In genomic region chr6:109008951-109009760, GRCh38 we compare ENCODE assay signal across 8 cellular contexts.
DNase-seq lines count a peak whose midpoint lies in the region; ATAC-seq and TF ChIP-seq lines count a peak whose summit lies in the region.

No MANE protein-coding gene starts in this region.

- no peaks in the 10 kb centered on the region for H3K9me3 Mint-ChIP-seq in progenitor cell of endocrine pancreas (ENCODE audit: low read depth)

- no peaks in the 10 kb centered on the region for H3K27me3 Mint-ChIP-seq in progenitor cell of endocrine pancreas

- CTCF ChIA-PET in GM10248 (lab: Yijun Ruan, JAX) = no interaction called here

- no peaks in the 10 kb centered on the region for H3K36me3 Mint-ChIP-seq in progenitor cell of endocrine pancreas (ENCODE audit: insufficient read depth)

- no peak for TF ChIP-seq CTCF in GM10248 (IDR thresholded peaks at IDR 0.05; ENCODE audit: control extremely low read depth, extremely low read depth, low read depth, missing control alignments)
- TF ChIP-seq CTCF in left ventricle myocardium inferior (IDR thresholded peaks at IDR 0.05; ENCODE audit: borderline replicate concordance) = peak; percentile 59
- TF ChIP-seq CTCF in progenitor cell of endocrine pancreas (IDR thresholded peaks at IDR 0.05; ENCODE audit: unreplicated experiment) = peak; percentile 29
- peak; percentile 19 for TF ChIP-seq CTCF in upper lobe of right lung (IDR thresholded peaks at IDR 0.05)

- H3K4me1 Mint-ChIP-seq in progenitor cell of endocrine pancreas (ENCODE audit: low read depth) = peaks cover 36% of the 10 kb centered on the region

- H3K4me3 ChIP-seq in left ventricle myocardium inferior (peak overlapping the region; percentile 88), upper lobe of right lung (peak overlapping the region; percentile 88)

- no peaks in the 10 kb centered on the region for H3K9me3 ChIP-seq in left ventricle myocardium inferior (replicated peaks)
- H3K9me3 ChIP-seq in upper lobe of right lung = no peaks in the 10 kb centered on the region

- ATAC-seq in HG02678 (IDR thresholded peaks at IDR 0.05; ENCODE audit: unreplicated experiment) (peak; percentile 99), upper lobe of right lung (peak; percentile 99)

- H3K4me1 ChIP-seq in left ventricle myocardium inferior (peaks cover 76% of the 10 kb centered on the region), upper lobe of right lung (peaks cover 34% of the 10 kb centered on the region)

- H3K27ac ChIP-seq in left ventricle myocardium inferior (replicated peaks) (peak overlapping the region; percentile 97), upper lobe of right lung (peak overlapping the region; percentile 96)

- DNase-seq in GM10248 (ENCODE audit: extremely low spot score) (peak; percentile 84), NCI-H128 (lab: John Stamatoyannopoulos, UW; ENCODE audit: unreplicated experiment) (peak; percentile 73), T-helper 1 cell (peak; percentile 86 to 93 (median 89)), amniotic stem cell (lab: John Stamatoyannopoulos, UW) (peak; percentile 79), left ventricle myocardium inferior (peak; percentile 98), progenitor cell of endocrine pancreas (ENCODE audit: low spot score, unreplicated experiment) (peak; percentile 90), upper lobe of right lung (peak; percentile 98)

- H3K27me3 ChIP-seq in left ventricle myocardium inferior (ENCODE audit: low read depth) (no peaks in the 10 kb centered on the region), upper lobe of right lung (no peaks in the 10 kb centered on the region)

- H3K36me3 ChIP-seq in left ventricle myocardium inferior = no peaks in the 10 kb centered on the region
- H3K36me3 ChIP-seq in upper lobe of right lung = no peaks in the 10 kb centered on the region

- peak overlapping the region; percentile 95 for H3K4me3 Mint-ChIP-seq in progenitor cell of endocrine pancreas (ENCODE audit: low read depth)

- intact Hi-C loops in left ventricle myocardium inferior (cut with micrococcal nuclease) = loop anchor here (10.0 kb wide), 1 partner anchor 64 kb away; no protein-coding TSS in a partner anchor
- intact Hi-C loops in upper lobe of right lung (cut with DNase I) = no loop called here

- H3K27ac Mint-ChIP-seq in progenitor cell of endocrine pancreas = peak overlapping the region; percentile 99

- POLR2A ChIA-PET in GM10248 (lab: Yijun Ruan, JAX) = interaction anchor here (0.5 to 0.9 kb wide), 2 partner anchors 86 to 127 kb away, joined by 3 read pairs; partner anchors contain the start of genes CEP57L1 and SESN1

Comparison
In these comparisons a context has a peak if more than half of its experiments do, and no peak if none do; other contexts are left out.
1. Peak in every context shown above with its lines: DNase-seq, ATAC-seq, H3K4me3 ChIP-seq and H3K27ac ChIP-seq.